ENCODE assay signal across 15 cellular contexts in genomic region chr11:1437500-1437899, GRCh38. TPM values are rescaled to one million over a fixed set of nuclear protein-coding genes. Genes with fewer than 3 reads are reported as not detected.
DNase-seq lines count a peak whose midpoint lies in the region; TF ChIP-seq lines count a peak whose summit lies in the region.
"Had no signal": no experiment of that assay in that cellular context is flagged by ENCODE, and none has a peak within 500 bp of the region (broad histone marks: within the 10 kb centered on the region; RNA-seq: fewer than 3 reads in every experiment).

No MANE protein-coding gene starts in this region.

- H3K4me3 Mint-ChIP-seq in Caco-2 (ENCODE audit: unreplicated experiment): no peak overlapping the region
- no peak overlapping the region for H3K4me3 Mint-ChIP-seq in endodermal cell

- intact Hi-C loops in Caco-2 (cut with micrococcal nuclease; ENCODE audit: unreplicated experiment): no loop called here

- TF ChIP-seq CTCF in Caco-2 (IDR thresholded peaks at IDR 0.05; ENCODE audit: insufficient read depth in 1 of 2, low read depth in 1 of 2, low read length in 1 of 2, severe bottlenecking in 1 of 2, unreplicated experiment in 1 of 2) (no peak), endodermal cell (conservative IDR thresholded peaks at IDR 0.05) (no peak)

- no peak overlapping the region for H3K4me3 ChIP-seq in Caco-2 (ENCODE audit: low read depth, low read length)
- H3K4me3 ChIP-seq in endodermal cell (ENCODE audit: low read length): no peak overlapping the region
- no peak overlapping the region for H3K4me3 ChIP-seq in mesendoderm (ENCODE audit: low read length)
- H3K4me3 ChIP-seq: dorsolateral prefrontal cortex had no signal

- no peak overlapping the region for H2AK5ac ChIP-seq in mesendoderm (ENCODE audit: low read length)

- H3K27me3 ChIP-seq in Caco-2 (replicated peaks; ENCODE audit: control insufficient read depth, insufficient read depth, low read length): no peaks in the 10 kb centered on the region
- H3K27me3 ChIP-seq in endodermal cell (ENCODE audit: control insufficient read depth, insufficient read depth, low read length, poor library complexity, severe bottlenecking): no peaks in the 10 kb centered on the region
- H3K27me3 ChIP-seq in mesendoderm (ENCODE audit: insufficient read depth, low read length, poor library complexity): no peaks in the 10 kb centered on the region
- H3K27me3 ChIP-seq: dorsolateral prefrontal cortex had no signal

- 72% methylated on average over 6 of the region's 6 CpGs; no CpG with 5 or more reads in 1 of the 2 experiments for WGBS in endodermal cell (ENCODE audit: insufficient coverage in 1 of 2, insufficient read length in 1 of 2), 2 experiments
- no CpG with 5 or more reads among the region's 6 CpGs for WGBS in mesendoderm (ENCODE audit: extremely low coverage, insufficient coverage, low lambda C conversion rate)

- H3K4me2 ChIP-seq in mesendoderm (ENCODE audit: low read length): no peak overlapping the region

- BruUV-seq in Caco-2 (replicated peaks; lab: Mats Ljungman, UMichigan): no TSS peak

- H3K56ac ChIP-seq in mesendoderm (ENCODE audit: low read length): no peak overlapping the region

- H3K9ac ChIP-seq in endodermal cell (ENCODE audit: extremely low read depth, low read length, poor library complexity, severe bottlenecking): no peak overlapping the region
- H3K9ac ChIP-seq in mesendoderm (ENCODE audit: low read length): no peak overlapping the region

- H3K27me3 Mint-ChIP-seq in Caco-2 (ENCODE audit: insufficient read depth, unreplicated experiment): no peaks in the 10 kb centered on the region
- no peaks in the 10 kb centered on the region for H3K27me3 Mint-ChIP-seq in endodermal cell (ENCODE audit: insufficient read depth)

- H2BK120ac ChIP-seq in mesendoderm (ENCODE audit: low read depth, low read length): no peak overlapping the region

- no peak overlapping the region for H3K18ac ChIP-seq in mesendoderm (ENCODE audit: low read length)

- no peaks in the 10 kb centered on the region for H3K9me3 ChIP-seq in Caco-2
- H3K9me3 ChIP-seq in endodermal cell (ENCODE audit: control insufficient read depth, low read length): no peaks in the 10 kb centered on the region

- H3K27ac ChIP-seq in endodermal cell (ENCODE audit: low read depth, low read length): no peak overlapping the region
- no peak overlapping the region for H3K27ac ChIP-seq in mesendoderm (ENCODE audit: low read depth, low read length)

- no peak overlapping the region for H4K8ac ChIP-seq in mesendoderm (ENCODE audit: low read depth, low read length)

- no peaks in the 10 kb centered on the region for H3K79me2 ChIP-seq in mesendoderm (ENCODE audit: control insufficient read depth, insufficient read depth, low read length)

- POLR2A ChIA-PET in Caco-2 (lab: Charles Lee): interaction anchor here (0.6 kb wide), 1 partner anchor 129 kb away, joined by 4 read pairs; no protein-coding TSS in a partner anchor

- no peaks in the 10 kb centered on the region for H3K36me3 ChIP-seq in Caco-2 (ENCODE audit: control insufficient read depth, insufficient read depth, low read length)
- no peaks in the 10 kb centered on the region for H3K36me3 ChIP-seq in endodermal cell (ENCODE audit: control insufficient read depth, insufficient read depth, low read length)
- no peaks in the 10 kb centered on the region for H3K36me3 ChIP-seq in mesendoderm (ENCODE audit: control insufficient read depth, insufficient read depth, low read length)

- H2BK15ac ChIP-seq in mesendoderm (replicated peaks; ENCODE audit: low read depth): no peak overlapping the region

- no peak overlapping the region for H4K5ac ChIP-seq in mesendoderm (ENCODE audit: low read length)

- CTCF ChIA-PET in Caco-2 (lab: Charles Lee): interaction anchor here (0.6 kb wide), 1 partner anchor 295 kb away, joined by 3 read pairs; no protein-coding TSS in a partner anchor

- no peaks in the 10 kb centered on the region for H3K79me1 ChIP-seq in mesendoderm (ENCODE audit: low read length)

- H3K4me1 ChIP-seq in Caco-2 (peaks cover 28% of the 10 kb centered on the region), endodermal cell (ENCODE audit: control insufficient read depth, insufficient read depth, low read length) (no peaks in the 10 kb centered on the region), mesendoderm (ENCODE audit: control insufficient read depth, low read depth, low read length) (peaks cover 3% of the 10 kb centered on the region)

- H3K9me3 Mint-ChIP-seq in Caco-2 (ENCODE audit: unreplicated experiment) (no peaks in the 10 kb centered on the region), endodermal cell (no peaks in the 10 kb centered on the region)

- H2BK5ac ChIP-seq in mesendoderm (ENCODE audit: low read length): no peak overlapping the region

- no peak overlapping the region for H3K4ac ChIP-seq in mesendoderm (ENCODE audit: low read depth, low read length)

- H3K36me3 Mint-ChIP-seq in Caco-2 (ENCODE audit: insufficient read depth, unreplicated experiment) (no peaks in the 10 kb centered on the region), endodermal cell (ENCODE audit: low read depth) (no peaks in the 10 kb centered on the region)

- H3K4me1 Mint-ChIP-seq in Caco-2 (ENCODE audit: low read depth, unreplicated experiment) (no peaks in the 10 kb centered on the region), endodermal cell (no peaks in the 10 kb centered on the region)

- H3K23ac ChIP-seq in mesendoderm (ENCODE audit: low read length): no peak overlapping the region

- H3K27ac Mint-ChIP-seq in Caco-2 (ENCODE audit: unreplicated experiment) (no peak overlapping the region), endodermal cell (no peak overlapping the region)

- DNase-seq in Caco-2: peak; percentile 89 to 94
- DNase-seq in M059J (ENCODE audit: low read depth): peak; percentile 50
- DNase-seq in endodermal cell: peak; percentile 70
- peak; percentile 84 for DNase-seq in mesendoderm
- DNase-seq in NCI-H1105 (lab: John Stamatoyannopoulos, UW): no peak
- DNase-seq in NAMALWA (ENCODE audit: low spot score): no peak
- DNase-seq in superior temporal gyrus (ENCODE audit: extremely low spot score): no peak
- DNase-seq in activated naive CD4-positive, alpha-beta T cell treated with anti-CD3 and anti-CD28 coated beads, Interleukin-2, amount 50 U/mL, for 16 hours: no peak
- DNase-seq: activated CD4-positive, alpha-beta T cell treated with anti-CD3 and anti-CD28 coated beads for 48 hours; activated naive CD4-positive, alpha-beta T cell treated with Interleukin-2 at 50 U/mL for 16 hours; dorsolateral prefrontal cortex; glutamatergic neuron; midbrain; NCI-H524 treated with DMSO at 0.1 percent for 48 hours; trophoblast cell had no signal

RNA-seq across cellular contexts. Expression of gene BRSK2, which starts 47.8 kb away (rescaled TPM):
- total RNA-seq in Caco-2 (2022) (32.8 and 35.9 TPM in 2 replicates), endodermal cell (10 to 100 TPM in 1 of 2 donors, 1 to 10 TPM in 1; 9.4 to 10.3 TPM)
- total RNA-seq in M059J (2014; rRNA removed; shearing (Covaris generic)): 0.44 TPM in 1 of 2 replicates, not detected in the other
- 43.7 TPM for polyA plus RNA-seq in endodermal cell (2013, experiment 1 of 2)
- polyA plus RNA-seq in endodermal cell (2013, experiment 2 of 2): 37.6 TPM
- 10.0 TPM for polyA plus RNA-seq in mesendoderm (2013, experiment 1 of 2)
- 10.4 TPM for polyA plus RNA-seq in mesendoderm (2013, experiment 2 of 2)

RNA-seq across cellular contexts. Expression of gene MOB2, which starts 49.1 kb away (rescaled TPM):
- total RNA-seq in Caco-2 (2022) (29.6 and 32.7 TPM in 2 replicates), endodermal cell (10 to 100 TPM; 23.9 to 25.4 TPM)
- 9.5 and 21.3 TPM in 2 replicates for total RNA-seq in M059J (2014; rRNA removed; shearing (Covaris generic))
- polyA plus RNA-seq in endodermal cell (2013, experiment 1 of 2): 15.7 TPM
- 14.4 TPM for polyA plus RNA-seq in endodermal cell (2013, experiment 2 of 2)
- 8.7 TPM for polyA plus RNA-seq in mesendoderm (2013, experiment 1 of 2)
- polyA plus RNA-seq in mesendoderm (2013, experiment 2 of 2): 8.7 TPM

Comparison
In these comparisons a context has a peak if more than half of its experiments do, and no peak if none do; other contexts are left out.
1. DNase-seq: peak in Caco-2 (2 of 2), M059J (single experiment), endodermal cell (single experiment) and mesendoderm (single experiment); none in NCI-H1105 (single experiment), NAMALWA (single experiment), superior temporal gyrus (single experiment) and activated naive CD4-positive, alpha-beta T cell treated with anti-CD3 and anti-CD28 coated beads, Interleukin-2, amount 50 U/mL, for 16 hours (single experiment).